ENCODE assay signal across 8 cellular contexts in the genomic region with DNA sequence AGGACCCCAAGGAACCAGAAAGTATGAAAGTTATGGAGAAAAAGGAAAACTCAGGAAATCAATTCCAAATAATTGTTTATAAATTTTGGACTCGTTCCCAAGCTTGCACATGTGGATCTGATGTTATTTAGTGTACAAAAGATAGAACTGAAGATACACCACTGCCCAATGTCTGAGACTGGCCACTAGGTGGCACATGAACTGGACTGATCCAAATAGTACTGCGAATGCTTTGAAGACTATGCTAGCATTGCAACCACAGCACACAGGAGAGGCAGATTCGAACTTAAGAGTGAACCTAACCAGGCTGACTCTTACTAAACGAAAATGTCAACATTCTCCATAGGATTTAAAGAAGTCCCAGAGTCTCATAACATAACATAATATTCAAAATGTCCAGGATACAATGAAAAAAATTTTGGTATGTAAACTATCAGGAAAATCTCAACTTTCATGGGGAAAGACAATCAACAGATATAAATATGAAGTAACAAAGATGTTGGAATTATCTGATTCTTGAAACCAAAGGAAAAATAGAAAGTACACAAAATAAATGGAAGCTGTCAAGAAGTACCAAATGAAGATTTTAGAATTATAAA.
A peak's percentile ranks its signal among the peaks of the same experiment; 100 is the strongest.
DNase-seq lines count a peak whose midpoint lies in the region; ATAC-seq, FAIRE-seq and TF ChIP-seq lines count a peak whose summit lies in the region.

No MANE protein-coding gene starts in this region.

- H2BK12ac ChIP-seq in H9 (ENCODE audit: insufficient read length, low read depth, low read length), result no peak overlapping the region

- CTCF ChIA-PET in A549 (lab: Yijun Ruan, JAX), result interaction anchor here (1.0 to 1.2 kb wide), 4 partner anchors 40 to 315 kb away, joined by 3 read pairs; no protein-coding TSS in a partner anchor

- no peaks in the 10 kb centered on the region for H3K27me3 ChIP-seq in GM06990 (replicated peaks; ENCODE audit: control insufficient read depth, insufficient read depth, low read length)
- no peaks in the 10 kb centered on the region for H3K27me3 ChIP-seq in H9 (ENCODE audit: insufficient read depth, low read length)
- H3K27me3 ChIP-seq in foreskin keratinocyte, result no peaks in the 10 kb centered on the region

- DNase-seq in A549 (ENCODE audit: low read depth in 1 of 2, low spot score in 1 of 2), result peak; percentile 5 to 43
- no peak for DNase-seq in GM06990 (ENCODE audit: extremely low read depth, insufficient read length)
- peak; percentile 50 for DNase-seq in H9
- DNase-seq in Kasumi-1 (lab: John Stamatoyannopoulos, UW), result peak; percentile 58 to 62
- peak; percentile 35 for DNase-seq in SW480 (ENCODE audit: low spot score)
- DNase-seq in foreskin keratinocyte, result peak; percentile 12 to 51
- peak; percentile 16 to 90 (median 48) for DNase-seq in posterior cingulate gyrus
- no peak for DNase-seq in activated CD8-positive, alpha-beta memory T cell treated with anti-CD3 and anti-CD28 coated beads, Interleukin-2, amount 50 U/mL, for 4 hours

- H3K79me1 ChIP-seq in H9 (ENCODE audit: insufficient read depth, low read depth, low read length, poor library complexity, severe bottlenecking), result no peaks in the 10 kb centered on the region

- H2BK120ac ChIP-seq in H9 (ENCODE audit: low read depth, low read length, poor library complexity, severe bottlenecking), result no peak overlapping the region

- H2BK15ac ChIP-seq in H9 (ENCODE audit: low read depth, low read length), result no peak overlapping the region

- no peak overlapping the region for H2BK20ac ChIP-seq in H9 (ENCODE audit: low read depth, low read length, poor library complexity, severe bottlenecking)

- H3K14ac ChIP-seq in H9 (ENCODE audit: insufficient read depth, low read length), result no peak overlapping the region

- H3K4me1 ChIP-seq in A549, result no peaks in the 10 kb centered on the region
- no peaks in the 10 kb centered on the region for H3K4me1 ChIP-seq in H9 (ENCODE audit: insufficient read depth, low read length)
- no peaks in the 10 kb centered on the region for H3K4me1 ChIP-seq in foreskin keratinocyte

- H4K91ac ChIP-seq in H9 (ENCODE audit: insufficient read length, low read depth, low read length), result no peak overlapping the region

- peaks cover 0 to 7% (median 0%) of the 10 kb centered on the region in 3 experiments; a peak in 2 of 7 replicates for H3K36me3 Mint-ChIP-seq in H9 (ENCODE audit: insufficient read depth in 1 of 3, low read depth in 3 of 3)

- no peak overlapping the region for H3K9ac ChIP-seq in H9 (ENCODE audit: extremely low read depth, insufficient read length, low read length)

- H3K27ac Mint-ChIP-seq in H9, result no peak overlapping the region

- TF ChIP-seq CTCF in A549 (IDR thresholded peaks at IDR 0.05), result peak; percentile 45
- TF ChIP-seq CTCF in GM06990 (IDR thresholded peaks at IDR 0.05; ENCODE audit: insufficient read depth, low read length, poor library complexity, severe bottlenecking), result peak; percentile 89
- peak; percentile 86 for TF ChIP-seq CTCF in H9 (conservative IDR thresholded peaks at IDR 0.05)
- peak; percentile 68 for TF ChIP-seq CTCF in foreskin keratinocyte (conservative IDR thresholded peaks at IDR 0.05)

- POLR2A ChIA-PET in A549 (lab: Yijun Ruan, JAX), result no interaction called here

- peak; percentile 71 to 85; a peak in 4 of 6 replicates for ATAC-seq in A549
- ATAC-seq in foreskin keratinocyte, result peak; percentile 91

- H2AK5ac ChIP-seq in H9 (ENCODE audit: insufficient read length, low read length), result no peak overlapping the region

- H3K4me2 ChIP-seq in A549, result no peak overlapping the region
- no peak overlapping the region for H3K4me2 ChIP-seq in H9 (ENCODE audit: insufficient read depth, insufficient read length, low read length)

- no peak overlapping the region for H2BK5ac ChIP-seq in H9 (ENCODE audit: insufficient read length, low read length)

- no peak overlapping the region for H4K5ac ChIP-seq in H9 (ENCODE audit: insufficient read length, low read depth, low read length)

- no peak overlapping the region for H4K8ac ChIP-seq in H9 (replicated peaks; ENCODE audit: insufficient read length, low read depth, low read length)

- H3K23ac ChIP-seq in H9 (ENCODE audit: insufficient read length, low read depth, low read length), result no peak overlapping the region

- WGBS in A549 (ENCODE audit: missing lambda C conversion rate), result 0% methylated on average over 4 of the region's 4 CpGs
- WGBS in H9 (ENCODE audit: extremely low coverage, insufficient read length, low lambda C conversion rate), result no CpG with 5 or more reads among the region's 4 CpGs

- H3K56ac ChIP-seq in H9 (ENCODE audit: insufficient read length, low read depth, low read length), result no peak overlapping the region

- TF ChIP-seq RAD21 in A549 (conservative IDR thresholded peaks at IDR 0.05 in 1 of 2, IDR thresholded peaks at IDR 0.05 in 1 of 2), result peak; percentile 32 to 39; a peak in 2 of 5 replicates

- H3K4me3 Mint-ChIP-seq in H9, result no peak overlapping the region

- H3K79me2 ChIP-seq in H9 (ENCODE audit: insufficient read depth, low read length), result no peaks in the 10 kb centered on the region

- no peaks in the 10 kb centered on the region for H3K36me3 ChIP-seq in GM06990 (ENCODE audit: control insufficient read depth, insufficient read depth, low read length)

- H3K27ac ChIP-seq in A549 (no peak overlapping the region), H9 (ENCODE audit: insufficient read length, low read depth, low read length) (no peak overlapping the region), foreskin keratinocyte (no peak overlapping the region)

- peaks cover 2 to 4% of the 10 kb centered on the region in 2 experiments; a peak in 2 of 4 replicates for H3K4me1 Mint-ChIP-seq in H9

- no peak for TF ChIP-seq EP300 in A549 (IDR thresholded peaks at IDR 0.05)

- no peak overlapping the region for H2AFZ ChIP-seq in H9 (ENCODE audit: low read length)

- H3K23me2 ChIP-seq in H9 (ENCODE audit: insufficient read length, low read depth, low read length, poor library complexity, severe bottlenecking), result no peaks in the 10 kb centered on the region

- no peak for TF ChIP-seq POLR2A in A549 (IDR thresholded peaks at IDR 0.05; ENCODE audit: low read length)

- H3K9me3 ChIP-seq in A549, result no peaks in the 10 kb centered on the region
- H3K9me3 ChIP-seq in H9 (ENCODE audit: control insufficient read depth, low read depth, low read length), result no peaks in the 10 kb centered on the region

- H3K27me3 Mint-ChIP-seq in H9 (ENCODE audit: low read depth), result no peaks in the 10 kb centered on the region

- intact Hi-C loops in posterior cingulate gyrus (cut with DNase I), result no loop called here

- no peak for FAIRE-seq in A549 (lab: Jason Lieb, UNC)

- no peak overlapping the region for H3K4me3 ChIP-seq in A549
- no peak overlapping the region for H3K4me3 ChIP-seq in GM06990 (replicated peaks; ENCODE audit: low read depth, low read length)

- no peak overlapping the region for H3T11ph ChIP-seq in H9 (ENCODE audit: low read length)

- no peak overlapping the region for H3K18ac ChIP-seq in H9 (ENCODE audit: insufficient read length, low read depth, low read length)

- no peaks in the 10 kb centered on the region for H4K20me1 ChIP-seq in H9 (ENCODE audit: control insufficient read depth, insufficient read depth, insufficient read length)

- H3K4ac ChIP-seq in H9 (ENCODE audit: low read depth, low read length), result no peak overlapping the region

- H3K9me3 Mint-ChIP-seq in H9, result peaks cover 0 to 7% of the 10 kb centered on the region in 2 experiments; a peak in 2 of 5 replicates

TF ChIP-seq in A549, 52 proteins besides CTCF, POLR2A, EP300 and RAD21:
- TF ChIP-seq HOXB13 (CRISPR knock-in tag; IDR thresholded peaks at IDR 0.05; ENCODE audit: low read depth) (no peak), SMC3 (IDR thresholded peaks at IDR 0.05) (peak; percentile 49)

Comparison
In these comparisons a context has a peak if more than half of its experiments do, and no peak if none do; other contexts are left out.
1. DNase-seq: peak in A549 (2 of 2), H9 (single experiment), Kasumi-1 (2 of 2), SW480 (single experiment), foreskin keratinocyte (2 of 2) and posterior cingulate gyrus (10 of 10); none in GM06990 (single experiment) and activated CD8-positive, alpha-beta memory T cell treated with anti-CD3 and anti-CD28 coated beads, Interleukin-2, amount 50 U/mL, for 4 hours (single experiment).
2. Peak in every context shown above with its lines, with median percentiles within 50 percentile points of each other: CTCF ChIP-seq.